Comparison of ENCODE assay signal across 17 cellular contexts in the genomic region with DNA sequence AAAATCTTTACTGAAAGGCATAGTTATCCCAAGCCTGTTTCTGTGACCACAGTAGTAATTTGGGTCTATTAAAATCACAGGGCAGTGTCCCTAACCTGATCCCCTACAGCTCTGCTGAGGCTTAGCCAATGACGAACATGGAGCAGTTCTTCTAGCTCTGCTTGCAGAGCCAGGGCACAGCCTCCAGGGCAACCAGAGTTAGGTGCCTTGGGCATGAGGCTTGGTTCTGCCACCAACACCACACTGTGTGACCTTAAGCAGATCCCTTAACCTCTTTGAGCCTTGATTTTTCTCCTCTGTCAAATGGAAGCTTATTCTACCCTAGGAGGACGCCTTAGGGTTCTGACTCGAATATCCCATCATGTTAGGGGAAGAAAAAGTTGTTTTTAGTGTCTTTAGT.
A peak's percentile ranks its signal among the peaks of the same experiment; 100 is the strongest.
DNase-seq lines count a peak whose midpoint lies in the region; ATAC-seq and TF ChIP-seq lines count a peak whose summit lies in the region.
"Had no signal": no experiment of that assay in that cellular context is flagged by ENCODE, and none has a peak within 500 bp of the region (broad histone marks: within the 10 kb centered on the region; RNA-seq: fewer than 3 reads in every experiment).

No MANE protein-coding gene starts in this region.

- no TSS peak for BruUV-seq in MCF 10A (replicated peaks; lab: Mats Ljungman, UMichigan)

- intact Hi-C loops in MCF 10A (cut with micrococcal nuclease) = no loop called here

- H3K4me1 Mint-ChIP-seq in activated CD8-positive, alpha-beta memory T cell treated with anti-CD3 and anti-CD28 coated beads, Interleukin-2, amount 10 ng/mL, durations not matched to agents 7 days and 5 days = no peaks in the 10 kb centered on the region
- peaks cover 41% of the 10 kb centered on the region for H3K4me1 Mint-ChIP-seq in MCF 10A (ENCODE audit: insufficient read depth, unreplicated experiment)

- no peak overlapping the region for H3K4me3 ChIP-seq in SJSA1
- H3K4me3 ChIP-seq: lower lobe of right lung, uterus had no signal

- no peaks in the 10 kb centered on the region for H3K9me3 ChIP-seq in SJSA1 (replicated peaks)
- H3K9me3 ChIP-seq: Caco-2, lower lobe of right lung, uterus had no signal

- peaks cover 68% of the 10 kb centered on the region for H3K4me1 ChIP-seq in SJSA1 (replicated peaks)
- H3K4me1 ChIP-seq: uterus had no signal

- H3K27me3 Mint-ChIP-seq in activated CD8-positive, alpha-beta memory T cell treated with anti-CD3 and anti-CD28 coated beads, Interleukin-2, amount 10 ng/mL, durations not matched to agents 7 days and 5 days = peaks cover 3% of the 10 kb centered on the region
- H3K27me3 Mint-ChIP-seq in MCF 10A (ENCODE audit: insufficient read depth, unreplicated experiment) = no peaks in the 10 kb centered on the region

- H3K27ac ChIP-seq in SJSA1 = peak overlapping the region; percentile 98
- H3K27ac ChIP-seq: brain microvascular endothelial cell, lower lobe of right lung, uterus had no signal

- no peak for ATAC-seq in activated CD8-positive, alpha-beta memory T cell treated with anti-CD3 and anti-CD28 coated beads, Interleukin-2, amount 10 ng/mL, durations not matched to agents 7 days and 5 days
- ATAC-seq in GM21447 (IDR thresholded peaks at IDR 0.05; ENCODE audit: unreplicated experiment) (no peak), GM18511 (IDR thresholded peaks at IDR 0.05; ENCODE audit: unreplicated experiment) (no peak)
- ATAC-seq: HepG2, right cardiac atrium had no signal

- H3K36me3 ChIP-seq in SJSA1 = no peaks in the 10 kb centered on the region
- H3K36me3 ChIP-seq: brain microvascular endothelial cell, lower lobe of right lung, uterus had no signal

- CTCF ChIA-PET in activated CD8-positive, alpha-beta memory T cell treated with anti-CD3 and anti-CD28 coated beads, Interleukin-2, amount 10 ng/mL, durations not matched to agents 7 days and 5 days (lab: Charles Lee) = no interaction called here
- CTCF ChIA-PET in MCF 10A (lab: Yijun Ruan, JAX) = interaction anchor here (1.0 to 1.1 kb wide), 3 partner anchors 24 to 96 kb away, joined by 3 to 5 read pairs (median 4); no protein-coding TSS in a partner anchor

- no peaks in the 10 kb centered on the region for H3K27me3 ChIP-seq in SJSA1 (replicated peaks)
- H3K27me3 ChIP-seq: brain microvascular endothelial cell, uterus had no signal

- H3K9me3 Mint-ChIP-seq in activated CD8-positive, alpha-beta memory T cell treated with anti-CD3 and anti-CD28 coated beads, Interleukin-2, amount 10 ng/mL, durations not matched to agents 7 days and 5 days (ENCODE audit: low read depth) = no peaks in the 10 kb centered on the region
- no peaks in the 10 kb centered on the region for H3K9me3 Mint-ChIP-seq in MCF 10A (ENCODE audit: unreplicated experiment)
- H3K9me3 Mint-ChIP-seq: activated T-helper 1 cell treated with anti-CD3 and anti-CD28 coated beads, Interleukin-12 subunit alpha, Interleukin-12 subunit beta, Interleukin-2, Interleukin-4 antibody, amounts not matched to agents 30 ng/mL and 10 ng/mL and 1 ng/mL, durations not matched to agents 14 hours and 24 hours and 36 hours had no signal

- POLR2A ChIA-PET in MCF 10A (lab: Yijun Ruan, JAX) = interaction anchor here (0.7 to 1.2 kb wide), 2 partner anchors 21 to 618 kb away, joined by 3 to 4 read pairs; no protein-coding TSS in a partner anchor

- no peak for TF ChIP-seq CTCF in MCF 10A (IDR thresholded peaks at IDR 0.05; ENCODE audit: unreplicated experiment)

- peak; percentile 29 for DNase-seq in activated CD8-positive, alpha-beta memory T cell treated with anti-CD3 and anti-CD28 coated beads, Interleukin-2, amount 10 ng/mL, durations not matched to agents 7 days and 5 days
- no peak for DNase-seq in activated CD8-positive, alpha-beta memory T cell treated with anti-CD3 and anti-CD28 coated beads for 24 hours
- peak in 1 of 2 experiments; percentile 42 for DNase-seq in SJSA1 (ENCODE audit: low read depth in 1 of 2, low spot score in 2 of 2)
- no peak for DNase-seq in MCF 10A (ENCODE audit: unreplicated experiment)
- peak; percentile 30 for DNase-seq in stimulated activated CD8-positive, alpha-beta memory T cell treated with anti-CD3 and anti-CD28 coated beads, Interleukin-4, amount 100 ng/mL, for 48 hours
- DNase-seq in Kasumi-1 (lab: John Stamatoyannopoulos, UW) = no peak
- DNase-seq: Caco-2, lower lobe of right lung, NCI-H1092 treated with DMSO at 0.1 percent for 48 hours, right cardiac atrium, SIG-M5, uterus had no signal

- H3K27ac Mint-ChIP-seq in activated CD8-positive, alpha-beta memory T cell treated with anti-CD3 and anti-CD28 coated beads, Interleukin-2, amount 10 ng/mL, durations not matched to agents 7 days and 5 days = peak overlapping the region; percentile 39
- H3K27ac Mint-ChIP-seq in MCF 10A (ENCODE audit: low read depth, unreplicated experiment) = peak overlapping the region; percentile 5

- no peak overlapping the region for H3K4me3 Mint-ChIP-seq in activated CD8-positive, alpha-beta memory T cell treated with anti-CD3 and anti-CD28 coated beads, Interleukin-2, amount 10 ng/mL, durations not matched to agents 7 days and 5 days
- no peak overlapping the region for H3K4me3 Mint-ChIP-seq in MCF 10A (ENCODE audit: unreplicated experiment)
- H3K4me3 Mint-ChIP-seq: activated T-helper 1 cell treated with anti-CD3 and anti-CD28 coated beads, Interleukin-12 subunit alpha, Interleukin-12 subunit beta, Interleukin-2, Interleukin-4 antibody, amounts not matched to agents 30 ng/mL and 10 ng/mL and 1 ng/mL, durations not matched to agents 14 hours and 24 hours and 36 hours had no signal

- no peaks in the 10 kb centered on the region for H3K36me3 Mint-ChIP-seq in activated CD8-positive, alpha-beta memory T cell treated with anti-CD3 and anti-CD28 coated beads, Interleukin-2, amount 10 ng/mL, durations not matched to agents 7 days and 5 days
- H3K36me3 Mint-ChIP-seq in MCF 10A (ENCODE audit: insufficient read depth, unreplicated experiment) = no peaks in the 10 kb centered on the region

Comparison
In these comparisons a context has a peak if more than half of its experiments do, and no peak if none do; other contexts are left out.
1. DNase-seq: peak in activated CD8-positive, alpha-beta memory T cell treated with anti-CD3 and anti-CD28 coated beads, Interleukin-2, amount 10 ng/mL, durations not matched to agents 7 days and 5 days (single experiment) and stimulated activated CD8-positive, alpha-beta memory T cell treated with anti-CD3 and anti-CD28 coated beads, Interleukin-4, amount 100 ng/mL, for 48 hours (single experiment); none in activated CD8-positive, alpha-beta memory T cell treated with anti-CD3 and anti-CD28 coated beads for 24 hours (single experiment), MCF 10A (single experiment) and Kasumi-1 (0 of 2).